ENCODE assay signal across 23 cellular contexts in the genomic region with DNA sequence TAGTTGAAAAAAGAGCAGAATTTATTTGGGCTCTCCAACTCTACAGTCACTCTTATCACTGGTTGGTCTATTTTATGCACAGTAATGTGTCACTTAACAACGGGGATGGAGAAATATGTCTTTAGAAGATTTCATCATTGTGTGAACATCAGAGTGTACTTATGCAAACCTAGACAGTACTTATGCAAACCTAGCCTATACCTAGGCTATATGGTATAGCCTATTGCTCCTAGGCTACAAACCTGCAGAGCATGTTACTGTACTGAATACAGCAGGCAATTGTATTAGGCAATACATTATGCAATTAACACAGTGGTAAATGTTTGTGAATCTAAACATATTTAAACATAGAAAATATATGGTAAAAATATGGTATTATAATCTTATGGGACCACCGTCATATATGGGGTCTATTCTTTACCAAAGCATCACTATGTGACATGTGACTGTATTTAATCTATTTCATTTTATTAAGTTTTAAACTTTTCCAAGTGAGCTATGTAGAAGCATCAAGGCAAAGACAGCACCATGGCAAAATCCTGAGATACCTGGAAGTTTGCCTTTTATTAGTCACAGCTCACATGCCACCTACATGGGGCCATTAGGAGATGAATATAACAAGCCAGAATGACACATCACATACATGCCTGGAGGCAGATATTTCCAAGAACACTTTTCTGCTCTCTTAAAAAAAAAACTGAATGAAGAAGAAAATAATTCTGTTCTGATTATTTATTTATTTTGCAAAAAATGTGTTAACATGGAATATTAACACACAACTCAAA.
"Had no signal": no experiment of that assay in that cellular context is flagged by ENCODE, and none has a peak within 500 bp of the region (broad histone marks: within the 10 kb centered on the region; RNA-seq: fewer than 3 reads in every experiment).

No MANE protein-coding gene starts in this region.

- H3K27me3 ChIP-seq: heart left ventricle, pancreas, spleen, stomach, transverse colon had no signal

- H3K9me3 ChIP-seq: heart left ventricle, pancreas, prostate gland, spleen, stomach, thoracic aorta, transverse colon had no signal

- H3K27me3 Mint-ChIP-seq: dendritic cell treated with granulocyte-macrophage colony-stimulating factor and Interleukin-4, amounts not matched to agents 40 ng/mL and 50 ng/mL, for 4 days; effector memory CD8-positive, alpha-beta T cell; naive B cell; stimulated activated naive B cell treated with anti-CD40 and anti-IgM and Interleukin-4, amounts not matched to agents 10 μg/mL and 1 μg/mL and 100 μg/mL, for 72 hours had no signal

- DNase-seq: effector memory CD8-positive, alpha-beta T cell; erythroblast; heart left ventricle; hippocampal formation; mesendoderm; naive B cell; occipital lobe; pancreas; retina; spleen; stimulated activated CD4-positive, alpha-beta T cell treated with anti-CD3 and anti-CD28 coated beads, Interleukin-2, amount 100 ng/mL, for 24 hours; stimulated activated CD4-positive, alpha-beta T cell treated with anti-CD3 and anti-CD28 coated beads, Interleukin-4, amount 100 ng/mL, for 4 hours; stimulated activated naive B cell treated with anti-CD40 and anti-IgM and Interleukin-4, amounts not matched to agents 10 μg/mL and 1 μg/mL and 100 μg/mL, for 72 hours; stomach; substantia nigra; transverse colon had no signal

- H3K27ac Mint-ChIP-seq: dendritic cell treated with granulocyte-macrophage colony-stimulating factor and Interleukin-4, amounts not matched to agents 40 ng/mL and 50 ng/mL, for 4 days; effector memory CD8-positive, alpha-beta T cell; naive B cell; nephron; stimulated activated naive B cell treated with anti-CD40 and anti-IgM and Interleukin-4, amounts not matched to agents 10 μg/mL and 1 μg/mL and 100 μg/mL, for 72 hours had no signal

- H3K4me3 Mint-ChIP-seq: dendritic cell treated with granulocyte-macrophage colony-stimulating factor and Interleukin-4, amounts not matched to agents 40 ng/mL and 50 ng/mL, for 4 days; effector memory CD8-positive, alpha-beta T cell; naive B cell; nephron; stimulated activated naive B cell treated with anti-CD40 and anti-IgM and Interleukin-4, amounts not matched to agents 10 μg/mL and 1 μg/mL and 100 μg/mL, for 72 hours had no signal

- H3K9me3 Mint-ChIP-seq: dendritic cell treated with granulocyte-macrophage colony-stimulating factor and Interleukin-4, amounts not matched to agents 40 ng/mL and 50 ng/mL, for 4 days; nephron; stimulated activated naive B cell treated with anti-CD40 and anti-IgM and Interleukin-4, amounts not matched to agents 10 μg/mL and 1 μg/mL and 100 μg/mL, for 72 hours had no signal

- H3K4me1 ChIP-seq: heart left ventricle, pancreas, prostate gland, spleen, stomach had no signal

- H3K4me1 Mint-ChIP-seq: nephron had no signal

- H3K27ac ChIP-seq: heart left ventricle, pancreas, prostate gland, spleen, stomach, thoracic aorta, transverse colon had no signal

- H3K36me3 ChIP-seq: heart left ventricle, pancreas, prostate gland, spleen, stomach, thoracic aorta, transverse colon had no signal

- H3K4me3 ChIP-seq: heart left ventricle, pancreas, prostate gland, spleen, stomach, thoracic aorta, transverse colon had no signal

- ATAC-seq: effector memory CD8-positive, alpha-beta T cell; heart left ventricle; pancreas; sciatic nerve; stimulated activated naive B cell treated with anti-CD40 and anti-IgM and Interleukin-4, amounts not matched to agents 10 μg/mL and 1 μg/mL and 100 μg/mL, for 72 hours had no signal

- FAIRE-seq: frontal cortex, pancreas, urothelium cell line had no signal

- H3K36me3 Mint-ChIP-seq: naive B cell; stimulated activated naive B cell treated with anti-CD40 and anti-IgM and Interleukin-4, amounts not matched to agents 10 μg/mL and 1 μg/mL and 100 μg/mL, for 72 hours had no signal
